In genomic region chr11:7918141-7918540, GRCh38 we compare ENCODE assay signal across 30 cellular contexts. TPM values are rescaled to one million over a fixed set of nuclear protein-coding genes. Genes with fewer than 3 reads are reported as not detected.
"Had no signal": no experiment of that assay in that cellular context is flagged by ENCODE, and none has a peak within 500 bp of the region (broad histone marks: within the 10 kb centered on the region; RNA-seq: fewer than 3 reads in every experiment).

No MANE protein-coding gene starts in this region.

- H2AFZ ChIP-seq: hepatocyte had no signal

- H3K79me2 ChIP-seq: hepatocyte had no signal

- H3K36me3 ChIP-seq: ascending aorta, breast epithelium, esophagus squamous epithelium, gastroesophageal sphincter, heart right ventricle had no signal

- H3K4me3 ChIP-seq: ascending aorta, breast epithelium, dorsolateral prefrontal cortex, esophagus squamous epithelium, gastroesophageal sphincter, heart right ventricle, hepatocyte had no signal

- ATAC-seq: activated CD4-positive, alpha-beta T cell treated with anti-CD3 and anti-CD28 coated beads for 36 hours; activated naive CD4-positive, alpha-beta T cell treated with anti-CD3 and anti-CD28 coated beads, Interleukin-2, amount 50 U/mL, for 72 hours; activated T-cell treated with anti-CD3 and anti-CD28 coated beads, Interleukin-2, amount 50 U/mL, for 72 hours; gastroesophageal sphincter; heart right ventricle; T-helper 17 cell had no signal

- H3K9me3 ChIP-seq: ascending aorta, breast epithelium, esophagus squamous epithelium, gastroesophageal sphincter, heart right ventricle had no signal

- H3K27ac ChIP-seq: ascending aorta, breast epithelium, dorsolateral prefrontal cortex, epithelial cell of prostate, esophagus squamous epithelium, gastroesophageal sphincter, heart right ventricle, hepatocyte had no signal

- H3K4me2 ChIP-seq: hepatocyte had no signal

- H3K4me1 ChIP-seq: ascending aorta, breast epithelium, esophagus squamous epithelium, gastroesophageal sphincter, heart right ventricle had no signal

- DNase-seq: activated CD4-positive, alpha-beta memory T cell treated with anti-CD3 and anti-CD28 coated beads, Interleukin-2, amount 10 ng/mL, durations not matched to agents 7 days and 5 days; activated CD4-positive, alpha-beta T cell treated with anti-CD3 and anti-CD28 coated beads for 36 hours; activated CD4-positive, alpha-beta T cell treated with anti-CD3 and anti-CD28 coated beads, Interleukin-2, amount 10 ng/mL, durations not matched to agents 24 days and 14 days; activated CD4-positive, CD25-positive, alpha-beta regulatory T cell; activated CD4-positive, CD25-positive, alpha-beta regulatory T cell treated with anti-CD3 and anti-CD28 coated beads, Interleukin-2, amount 50 U/mL, for 72 hours; activated CD8-positive, alpha-beta memory T cell treated with anti-CD3 and anti-CD28 coated beads, Interleukin-2, amount 50 U/mL, for 48 hours; activated gamma-delta T cell; activated naive CD4-positive, alpha-beta T cell; activated naive CD4-positive, alpha-beta T cell treated with anti-CD3 and anti-CD28 coated beads, Interleukin-2, amount 10 ng/mL, durations not matched to agents 7 days and 5 days; activated naive CD8-positive, alpha-beta T cell treated with anti-CD3 and anti-CD28 coated beads, Interleukin-2, amount 10 ng/mL, durations not matched to agents 7 days and 5 days; activated T-cell treated with anti-CD3 and anti-CD28 coated beads for 4 hours; activated T-cell treated with anti-CD3 and anti-CD28 coated beads, Interleukin-2, amount 50 U/mL, for 24 hours; activated T-cell treated with anti-CD3 and anti-CD28 coated beads, Interleukin-2, amount 50 U/mL, for 72 hours; dorsolateral prefrontal cortex; effector memory CD4-positive, alpha-beta T cell; esophagus squamous epithelium; foreskin melanocyte; heart right ventricle; T-helper 17 cell had no signal

- FAIRE-seq: colon had no signal

- H3K27me3 ChIP-seq: ascending aorta, breast epithelium, dorsolateral prefrontal cortex, esophagus squamous epithelium, gastroesophageal sphincter, heart right ventricle, hepatocyte had no signal

RNA-seq across cellular contexts. Expression of gene OR10A6, which starts 12.9 kb away (rescaled TPM):
- total RNA-seq: activated CD4-positive, alpha-beta memory T cell treated with anti-CD3 and anti-CD28 coated beads, Interleukin-2, amount 10 ng/mL, durations not matched to agents 7 days and 5 days; activated CD4-positive, alpha-beta T cell treated with anti-CD3 and anti-CD28 coated beads for 36 hours; activated CD4-positive, alpha-beta T cell treated with anti-CD3 and anti-CD28 coated beads, Interleukin-2, amount 10 ng/mL, durations not matched to agents 24 days and 14 days; activated naive CD4-positive, alpha-beta T cell treated with anti-CD3 and anti-CD28 coated beads, Interleukin-2, amount 50 U/mL, for 72 hours; activated naive CD8-positive, alpha-beta T cell treated with anti-CD3 and anti-CD28 coated beads, Interleukin-2, amount 10 ng/mL, durations not matched to agents 7 days and 5 days; activated T-cell treated with anti-CD3 and anti-CD28 coated beads, Interleukin-2, amount 50 U/mL, for 72 hours; ascending aorta; breast epithelium; cardiac septum; chondrocyte; dorsolateral prefrontal cortex; esophagus squamous epithelium; gastroesophageal sphincter; glomerular endothelial cell; heart right ventricle; hepatocyte; T-helper 17 cell had no signal
- polyA plus RNA-seq: esophagus, heart right ventricle, hepatocyte had no signal

RNA-seq across cellular contexts. Expression of gene OR10A3, which starts 23.4 kb away (rescaled TPM):
- total RNA-seq: activated CD4-positive, alpha-beta memory T cell treated with anti-CD3 and anti-CD28 coated beads, Interleukin-2, amount 10 ng/mL, durations not matched to agents 7 days and 5 days; activated CD4-positive, alpha-beta T cell treated with anti-CD3 and anti-CD28 coated beads for 36 hours; activated CD4-positive, alpha-beta T cell treated with anti-CD3 and anti-CD28 coated beads, Interleukin-2, amount 10 ng/mL, durations not matched to agents 24 days and 14 days; activated naive CD4-positive, alpha-beta T cell treated with anti-CD3 and anti-CD28 coated beads, Interleukin-2, amount 50 U/mL, for 72 hours; activated naive CD8-positive, alpha-beta T cell treated with anti-CD3 and anti-CD28 coated beads, Interleukin-2, amount 10 ng/mL, durations not matched to agents 7 days and 5 days; activated T-cell treated with anti-CD3 and anti-CD28 coated beads, Interleukin-2, amount 50 U/mL, for 72 hours; ascending aorta; breast epithelium; cardiac septum; chondrocyte; dorsolateral prefrontal cortex; esophagus squamous epithelium; gastroesophageal sphincter; glomerular endothelial cell; heart right ventricle; hepatocyte; T-helper 17 cell had no signal
- polyA plus RNA-seq: esophagus, heart right ventricle, hepatocyte had no signal

RNA-seq across cellular contexts. Expression of gene NLRP10, which starts 47.1 kb away (rescaled TPM):
- total RNA-seq: activated CD4-positive, alpha-beta memory T cell treated with anti-CD3 and anti-CD28 coated beads, Interleukin-2, amount 10 ng/mL, durations not matched to agents 7 days and 5 days; activated CD4-positive, alpha-beta T cell treated with anti-CD3 and anti-CD28 coated beads for 36 hours; activated CD4-positive, alpha-beta T cell treated with anti-CD3 and anti-CD28 coated beads, Interleukin-2, amount 10 ng/mL, durations not matched to agents 24 days and 14 days; activated naive CD4-positive, alpha-beta T cell treated with anti-CD3 and anti-CD28 coated beads, Interleukin-2, amount 50 U/mL, for 72 hours; activated naive CD8-positive, alpha-beta T cell treated with anti-CD3 and anti-CD28 coated beads, Interleukin-2, amount 10 ng/mL, durations not matched to agents 7 days and 5 days; activated T-cell treated with anti-CD3 and anti-CD28 coated beads, Interleukin-2, amount 50 U/mL, for 72 hours; ascending aorta; breast epithelium; cardiac septum; esophagus squamous epithelium; gastroesophageal sphincter; heart right ventricle; T-helper 17 cell had no signal
- polyA plus RNA-seq: esophagus, heart right ventricle, hepatocyte had no signal
